8 cellular contexts compared by ENCODE assay signal in genomic region chr1:156021087-156021416, GRCh38. TPM values are rescaled to one million over a fixed set of nuclear protein-coding genes. Genes with fewer than 3 reads are reported as not detected.
DNase-seq lines count a peak whose midpoint lies in the region; ATAC-seq and TF ChIP-seq lines count a peak whose summit lies in the region.

No MANE protein-coding gene starts in this region.

- no peaks in the 10 kb centered on the region for H3K36me3 ChIP-seq in breast epithelium
- H3K36me3 ChIP-seq in mucosa of stomach (ENCODE audit: control insufficient read depth, insufficient read depth, low read length), result no peaks in the 10 kb centered on the region

- peak overlapping the region; percentile 89 to 95 (median 89) for H3K4me3 ChIP-seq in breast epithelium
- H3K4me3 ChIP-seq in mucosa of stomach (ENCODE audit: low read length), result peak overlapping the region; percentile 64

- no peaks in the 10 kb centered on the region for H3K9me3 Mint-ChIP-seq in stimulated activated naive CD8-positive, alpha-beta T cell treated with anti-CD3 and anti-CD28 coated beads, Interleukin-15, Interleukin-2, amounts not matched to agents 100 ng/mL and 50 ng/mL, for 24 hours

- H3K27me3 ChIP-seq in breast epithelium, result no peaks in the 10 kb centered on the region
- H3K27me3 ChIP-seq in mucosa of stomach (ENCODE audit: control insufficient read depth, insufficient read depth, low read length), result no peaks in the 10 kb centered on the region

- H3K4me1 ChIP-seq in breast epithelium, result no peaks in the 10 kb centered on the region
- H3K4me1 ChIP-seq in mucosa of stomach (ENCODE audit: control insufficient read depth, insufficient read depth, low read length), result peaks cover 13% of the 10 kb centered on the region

- TF ChIP-seq CTCF in breast epithelium (IDR thresholded peaks at IDR 0.05), result no peak

- no peak for TF ChIP-seq POLR2A in breast epithelium (IDR thresholded peaks at IDR 0.05)

- H3K27ac ChIP-seq in breast epithelium, result peak overlapping the region in 1 of 2 donors; percentile 94

- peak overlapping the region; percentile 97 for H3K4me3 Mint-ChIP-seq in stimulated activated naive CD8-positive, alpha-beta T cell treated with anti-CD3 and anti-CD28 coated beads, Interleukin-15, Interleukin-2, amounts not matched to agents 100 ng/mL and 50 ng/mL, for 24 hours

- H3K36me3 Mint-ChIP-seq in stimulated activated naive CD8-positive, alpha-beta T cell treated with anti-CD3 and anti-CD28 coated beads, Interleukin-15, Interleukin-2, amounts not matched to agents 100 ng/mL and 50 ng/mL, for 24 hours (ENCODE audit: low read depth), result peaks cover 30% of the 10 kb centered on the region

- H3K9me3 ChIP-seq in breast epithelium (no peaks in the 10 kb centered on the region), mucosa of stomach (ENCODE audit: control insufficient read depth, low read length) (no peaks in the 10 kb centered on the region)

- DNase-seq in stimulated activated naive CD8-positive, alpha-beta T cell treated with anti-CD3 and anti-CD28 coated beads, Interleukin-15, Interleukin-2, amounts not matched to agents 100 U/mL and 50 U/mL, for 24 hours, result no peak
- DNase-seq in breast epithelium (ENCODE audit: low spot score in 2 of 2) (no peak), kidney glomerular epithelial cell (lab: John Stamatoyannopoulos, UW) (no peak), occipital lobe (lab: John Stamatoyannopoulos, UW) (no peak)
- DNase-seq in stimulated activated naive CD4-positive, alpha-beta T cell (lab: John Stamatoyannopoulos, UW), result no peak

- peak overlapping the region; percentile 91 for H3K27ac Mint-ChIP-seq in stimulated activated naive CD8-positive, alpha-beta T cell treated with anti-CD3 and anti-CD28 coated beads, Interleukin-15, Interleukin-2, amounts not matched to agents 100 ng/mL and 50 ng/mL, for 24 hours

- intact Hi-C loops in breast epithelium (cut with DNase I; ENCODE audit: low total_unique reads), result no loop called here

- peak overlapping the region; percentile 73 for H3K9ac ChIP-seq in mucosa of stomach (ENCODE audit: low read length)

- ATAC-seq in stimulated activated naive CD8-positive, alpha-beta T cell treated with anti-CD3 and anti-CD28 coated beads, Interleukin-15, Interleukin-2, amounts not matched to agents 100 U/mL and 50 U/mL, for 24 hours, result no peak
- ATAC-seq in esophagus mucosa, result no peak

- H3K27me3 Mint-ChIP-seq in stimulated activated naive CD8-positive, alpha-beta T cell treated with anti-CD3 and anti-CD28 coated beads, Interleukin-15, Interleukin-2, amounts not matched to agents 100 ng/mL and 50 ng/mL, for 24 hours, result peaks cover 5% of the 10 kb centered on the region

- H3K4me1 Mint-ChIP-seq in stimulated activated naive CD8-positive, alpha-beta T cell treated with anti-CD3 and anti-CD28 coated beads, Interleukin-15, Interleukin-2, amounts not matched to agents 100 ng/mL and 50 ng/mL, for 24 hours (ENCODE audit: low read depth), result peaks cover 29% of the 10 kb centered on the region

RNA-seq across cellular contexts. Expression of gene SSR2, which starts 0.3 kb away (rescaled TPM):
- 100 to 1,000 TPM; 305 to 407 (median 370) TPM for total RNA-seq in breast epithelium
- 121 TPM for total RNA-seq in esophagus mucosa
- total RNA-seq in occipital lobe, result 193 TPM

RNA-seq across cellular contexts. Expression of gene UBQLN4, which starts 32.5 kb away (rescaled TPM):
- total RNA-seq in breast epithelium (10 to 100 TPM; 22.1 to 27.1 (median 23.3) TPM), esophagus mucosa (23.0 TPM), occipital lobe (25.9 TPM)

RNA-seq across cellular contexts. Expression of gene LAMTOR2, which starts 33.5 kb away (rescaled TPM):
- total RNA-seq in breast epithelium, result 10 to 100 TPM; 60.7 to 75.5 (median 69.8) TPM
- 62.3 TPM for total RNA-seq in esophagus mucosa
- 30.7 TPM for total RNA-seq in occipital lobe

RNA-seq across cellular contexts. Expression of gene RAB25, which starts 39.9 kb away (rescaled TPM):
- 10 to 100 TPM in 2 of 3 donors, not detected in 1; 40.3 to 68.6 TPM for total RNA-seq in breast epithelium
- total RNA-seq in esophagus mucosa, result 420 TPM
- not detected for total RNA-seq in occipital lobe

RNA-seq across cellular contexts. Expression of gene ARHGEF2, which starts 42.7 kb away (rescaled TPM):
- total RNA-seq in breast epithelium (10 to 100 TPM; 81.8 to 93.7 (median 90.4) TPM), esophagus mucosa (23.8 TPM), occipital lobe (129 TPM)
